Comparison of ENCODE assay signal across 1 cellular context in genomic region chr3:178386880-178387279, GRCh38.
TF ChIP-seq lines count a peak whose summit lies in the region.

No MANE protein-coding gene starts in this region.

TF ChIP-seq in HepG2, 621 proteins besides CTCF, POLR2A, EP300 and RAD21 (continued from another document):
- TF ChIP-seq NR2F2 (IDR thresholded peaks at IDR 0.05; ENCODE audit: borderline replicate concordance, low read depth), result 0 out of 2 replicates have a peak, but pooled peaks have one; percentile 55
